8 cellular contexts compared by ENCODE assay signal in the genomic region with DNA sequence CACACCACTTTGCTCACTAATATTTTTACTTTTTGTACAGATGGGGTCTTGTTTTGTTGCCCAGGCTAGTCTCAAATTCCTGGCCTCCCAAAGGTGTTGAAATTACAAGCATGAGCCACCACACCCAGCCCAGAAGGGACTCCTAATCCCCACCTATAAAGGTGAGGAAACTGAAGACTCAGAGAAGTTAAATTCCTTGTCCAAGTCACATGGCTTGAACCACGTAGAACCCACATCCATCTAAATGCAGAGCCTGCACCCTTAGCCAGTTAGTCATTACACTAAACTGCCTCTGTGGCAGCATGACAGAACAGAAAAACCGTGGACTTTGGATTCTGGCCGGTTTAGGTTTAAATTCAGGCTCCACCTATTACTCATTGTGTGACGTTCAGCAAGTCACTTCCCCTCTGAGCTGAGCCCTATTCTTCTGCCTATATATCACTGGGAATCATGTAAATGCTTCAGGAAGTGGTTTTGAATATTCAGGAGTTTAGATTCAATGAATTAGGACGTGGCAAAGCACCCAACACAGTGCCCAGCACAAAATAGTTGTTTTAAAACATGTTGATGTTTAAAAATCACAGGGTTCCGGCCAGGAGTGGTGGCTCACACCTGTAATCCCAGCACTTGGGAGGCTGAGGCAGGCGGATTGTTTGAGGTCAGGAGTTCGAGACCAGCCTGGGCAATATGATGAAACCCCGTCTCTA. TPM values are rescaled to one million over a fixed set of nuclear protein-coding genes. Genes with fewer than 3 reads are reported as not detected.
DNase-seq lines count a peak whose midpoint lies in the region; ATAC-seq and TF ChIP-seq lines count a peak whose summit lies in the region.

No MANE protein-coding gene starts in this region.

- H3K36me3 ChIP-seq in Loucy (ENCODE audit: insufficient read depth, low read length) (no peaks in the 10 kb centered on the region), mesenchymal stem cell (ENCODE audit: control insufficient read depth in 1 of 2, insufficient read depth in 2 of 2, low read depth in 1 of 2, low read length in 2 of 2) (no peaks in the 10 kb centered on the region)

- H3K9me2 ChIP-seq in Loucy (replicated peaks; ENCODE audit: low read depth, low read length) = no peaks in the 10 kb centered on the region

- H3K79me1 ChIP-seq in mesenchymal stem cell (replicated peaks; ENCODE audit: low read length, poor library complexity, severe bottlenecking) = no peaks in the 10 kb centered on the region

- H3K79me2 ChIP-seq in Loucy (ENCODE audit: insufficient read depth, low read length) = peaks cover 19% of the 10 kb centered on the region

- no peak overlapping the region for H3K23ac ChIP-seq in mesenchymal stem cell (ENCODE audit: low read length in 2 of 2)

- in situ Hi-C loops in astrocyte of the spinal cord (cut with HindIII; ENCODE audit: low sequenced_read_pairs) = no loop called here

- ATAC-seq in HG03442 (IDR thresholded peaks at IDR 0.05; ENCODE audit: unreplicated experiment) (no peak), HG02798 (IDR thresholded peaks at IDR 0.05; ENCODE audit: poor library complexity, unreplicated experiment) (no peak), Right ventricle myocardium superior (ENCODE audit: poor library complexity) (no peak)

- no peak overlapping the region for H3K4me3 ChIP-seq in Loucy (ENCODE audit: low read length, poor library complexity, severe bottlenecking)
- H3K4me3 ChIP-seq in astrocyte of the spinal cord (ENCODE audit: low read depth, low read length) = no peak overlapping the region
- no peak overlapping the region for H3K4me3 ChIP-seq in mesenchymal stem cell (ENCODE audit: insufficient read depth in 1 of 2, low read depth in 1 of 2, low read length in 2 of 2)

- H2BK15ac ChIP-seq in mesenchymal stem cell (ENCODE audit: low read depth, poor library complexity, severe bottlenecking) = no peak overlapping the region

- DNase-seq in ELF-1 (ENCODE audit: low read depth, low spot score) (peak; percentile 32), astrocyte of the spinal cord (ENCODE audit: low read depth, low spot score) (peak; percentile 94), mesenchymal stem cell (peak; percentile 86), DMS114 treated with DMSO at 0.1 percent for 48 hours (lab: John Stamatoyannopoulos, UW; ENCODE audit: unreplicated experiment) (no peak), Right ventricle myocardium superior (no peak)

- H3K4me1 ChIP-seq in Loucy (ENCODE audit: insufficient read depth, low read length, poor library complexity, severe bottlenecking) (peaks cover 17% of the 10 kb centered on the region), mesenchymal stem cell (ENCODE audit: control insufficient read depth, insufficient read depth, low read depth, low read length) (peaks cover 7% of the 10 kb centered on the region)

- H3K27me3 ChIP-seq in Loucy (ENCODE audit: insufficient read depth, low read length, poor library complexity, severe bottlenecking) (no peaks in the 10 kb centered on the region), mesenchymal stem cell (ENCODE audit: control insufficient read depth in 1 of 2, insufficient read depth in 1 of 2, low read length in 2 of 2) (no peaks in the 10 kb centered on the region)

- H2BK5ac ChIP-seq in mesenchymal stem cell (ENCODE audit: low read depth, low read length, poor library complexity, severe bottlenecking) = no peak overlapping the region

- no peak overlapping the region for H2AK5ac ChIP-seq in mesenchymal stem cell (ENCODE audit: low read length, severe bottlenecking)

- 54% methylated on average over 6 of the region's 9 CpGs for WGBS in mesenchymal stem cell

- H3F3A ChIP-seq in Loucy (ENCODE audit: low read depth) = no peaks in the 10 kb centered on the region

- H3K4me2 ChIP-seq in Loucy (ENCODE audit: low read depth, low read length, poor library complexity, severe bottlenecking) = no peak overlapping the region
- no peak overlapping the region for H3K4me2 ChIP-seq in mesenchymal stem cell (ENCODE audit: low read length, poor library complexity, severe bottlenecking)

- H3K9ac ChIP-seq in Loucy (ENCODE audit: low read depth, low read length, poor library complexity, severe bottlenecking) (no peak overlapping the region), mesenchymal stem cell (ENCODE audit: low read length) (peak overlapping the region; percentile 64)

- no peak overlapping the region for H3K4ac ChIP-seq in mesenchymal stem cell (ENCODE audit: low read depth in 1 of 2, low read length in 2 of 2)

- no peak overlapping the region for H3K18ac ChIP-seq in mesenchymal stem cell (ENCODE audit: low read depth in 1 of 2, low read length in 2 of 2)

- intact Hi-C loops in Right ventricle myocardium superior (cut with DNase I) = loop anchor here (5.0 kb wide), 1 partner anchor 38 kb away; no protein-coding TSS in a partner anchor

- TF ChIP-seq CTCF in Loucy (conservative IDR thresholded peaks at IDR 0.05; ENCODE audit: low read length) = no peak
- TF ChIP-seq CTCF in astrocyte of the spinal cord (IDR thresholded peaks at IDR 0.05; ENCODE audit: low read depth, low read length) = no peak

- no peak overlapping the region for H4K8ac ChIP-seq in mesenchymal stem cell (ENCODE audit: low read length)

- peak overlapping the region; percentile 43 for H3K27ac ChIP-seq in mesenchymal stem cell (ENCODE audit: low read length, poor library complexity, severe bottlenecking)

- no peak overlapping the region for H2BK12ac ChIP-seq in mesenchymal stem cell (ENCODE audit: low read length in 2 of 2)

- no peak overlapping the region for H3K14ac ChIP-seq in mesenchymal stem cell (ENCODE audit: low read length in 2 of 2)

- H2BK120ac ChIP-seq in mesenchymal stem cell (ENCODE audit: low read depth, low read length) = no peak overlapping the region

- peaks cover 16% of the 10 kb centered on the region for H4K20me1 ChIP-seq in Loucy (ENCODE audit: insufficient read depth, low read length, poor library complexity, severe bottlenecking)

- H2AFZ ChIP-seq in Loucy (ENCODE audit: low read length) = peak overlapping the region; percentile 6; the same call in 1 of the 2 replicates
- H2AFZ ChIP-seq in mesenchymal stem cell (ENCODE audit: low read depth, low read length) = no peak overlapping the region

- no peak overlapping the region for H4K91ac ChIP-seq in mesenchymal stem cell (ENCODE audit: low read length)

- H3K9me3 ChIP-seq in Loucy (ENCODE audit: insufficient read depth, low read depth, low read length) (no peaks in the 10 kb centered on the region), mesenchymal stem cell (ENCODE audit: control insufficient read depth, low read length) (peaks cover 4% of the 10 kb centered on the region)

RNA-seq across cellular contexts. Expression of a gene that starts 3.0 kb away (rescaled TPM):
- 152 TPM for polyA plus RNA-seq in mesenchymal stem cell (2013, experiment 1 of 2)
- 153 TPM for polyA plus RNA-seq in mesenchymal stem cell (2013, experiment 2 of 2)
- total RNA-seq in Right ventricle myocardium superior = 69.1 TPM

Comparison
In these comparisons a context has a peak if more than half of its experiments do, and no peak if none do; other contexts are left out.
1. DNase-seq: peak in ELF-1 (single experiment), astrocyte of the spinal cord (single experiment) and mesenchymal stem cell (single experiment); none in DMS114 treated with DMSO at 0.1 percent for 48 hours (single experiment) and Right ventricle myocardium superior (single experiment).